Comparison of ENCODE assay signal across 8 cellular contexts in the genomic region with DNA sequence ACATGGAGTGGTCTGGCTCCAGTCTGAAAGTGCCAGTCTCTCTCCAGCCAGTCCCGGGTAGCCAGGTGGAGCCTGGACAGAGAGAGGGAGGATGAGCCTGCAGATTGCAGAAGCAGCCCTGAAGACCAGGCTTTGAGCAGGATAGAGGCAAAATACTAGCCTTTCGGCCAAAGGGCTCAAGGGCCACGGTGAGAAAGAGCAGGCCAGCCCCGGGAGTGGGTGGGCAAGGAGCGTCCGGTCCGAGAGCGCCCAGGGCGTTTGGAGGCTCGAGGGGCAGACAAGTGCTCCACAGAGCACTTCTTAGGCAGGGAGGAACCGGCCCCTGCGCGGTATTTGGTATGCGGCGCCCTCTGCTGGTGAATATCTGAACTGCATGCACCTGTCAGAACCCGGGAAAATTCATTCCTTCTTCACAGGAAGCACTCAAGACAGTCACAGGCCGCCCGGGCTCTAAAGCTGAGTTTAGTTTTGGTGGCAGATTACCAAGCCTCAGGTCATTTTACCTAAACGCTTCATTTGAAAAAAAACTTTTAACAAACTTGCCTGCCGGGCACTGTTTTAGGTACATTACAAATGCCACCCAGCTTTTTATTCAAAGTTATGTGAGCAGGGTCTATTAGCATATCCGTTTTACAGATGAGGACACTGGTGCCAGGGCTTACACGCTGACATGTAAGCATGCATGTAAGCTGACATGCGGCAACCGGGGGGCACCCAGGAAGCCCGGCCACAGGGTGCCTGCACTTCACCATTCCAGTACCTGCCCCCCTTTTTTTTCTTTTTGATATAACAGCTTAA. TPM values are rescaled to one million over a fixed set of nuclear protein-coding genes. Genes with fewer than 3 reads are reported as not detected.
DNase-seq lines count a peak whose midpoint lies in the region; ATAC-seq, FAIRE-seq and TF ChIP-seq lines count a peak whose summit lies in the region.

No MANE protein-coding gene starts in this region.

- no peak for TF ChIP-seq POLR2A in HepG2 (IDR thresholded peaks at IDR 0.05; ENCODE audit: insufficient read depth in 1 of 2, low read depth in 2 of 2, low read length in 2 of 2)

- H3K79me2 ChIP-seq in HepG2 (ENCODE audit: insufficient read depth, low read length) = no peaks in the 10 kb centered on the region

- BruUV-seq in HepG2 (replicated peaks; lab: Mats Ljungman, UMichigan) = no TSS peak

- TF ChIP-seq CTCF in GM10266 (IDR thresholded peaks at IDR 0.05; ENCODE audit: control insufficient read depth, insufficient read depth, low read depth, missing control alignments) (peak; percentile 88), HepG2 (CRISPR knock-in tag; IDR thresholded peaks at IDR 0.05) (peak; percentile 90)

- no peak overlapping the region for H2AFZ ChIP-seq in HepG2 (ENCODE audit: low read length)

- TF ChIP-seq RAD21 in HepG2 (CRISPR knock-in tag; IDR thresholded peaks at IDR 0.05) = peak; percentile 83

- no peak overlapping the region for H3K4me2 ChIP-seq in HepG2 (ENCODE audit: low read depth, low read length)

- no peak overlapping the region for H3K9ac ChIP-seq in HepG2 (ENCODE audit: insufficient read depth, low read depth, low read length)

- intact Hi-C loops in HepG2 (cut with micrococcal nuclease; ENCODE audit: unreplicated experiment) = loop anchor here (1.0 to 5.0 kb wide), 2 partner anchors 123 to 262 kb away; no protein-coding TSS in a partner anchor

- peaks cover 0 to 6% of the 10 kb centered on the region in 2 experiments; a peak in 2 of 5 replicates for H3K27me3 ChIP-seq in HepG2 (ENCODE audit: control insufficient read depth in 1 of 2, insufficient read depth in 2 of 2, low read length in 2 of 2)

- DNase-seq in GM10266 (ENCODE audit: extremely low spot score) = peak; percentile 73
- peak; percentile 65 for DNase-seq in NCI-H345 (lab: John Stamatoyannopoulos, UW)
- peak; percentile 72 for DNase-seq in activated CD4-positive, CD25-positive, alpha-beta regulatory T cell treated with anti-CD3 and anti-CD28 coated beads, Interleukin-2, amount 50 U/mL, for 72 hours
- DNase-seq in cerebellum (ENCODE audit: low spot score) = peak; percentile 27
- DNase-seq in HepG2 (ENCODE audit: low spot score) = peak; percentile 13
- peak; percentile 36 for DNase-seq in stimulated activated CD8-positive, alpha-beta memory T cell treated with anti-CD3 and anti-CD28 coated beads, Interleukin-12 subunit alpha, Interleukin-12 subunit beta, amount 100 ng/mL, for 1 hour (ENCODE audit: low read depth)

- H3K4me1 ChIP-seq in HepG2 (ENCODE audit: insufficient read depth, low read length) = peaks cover 5% of the 10 kb centered on the region; the same call in 1 of the 2 replicates

- H3K27ac ChIP-seq in HepG2 (ENCODE audit: extremely low read length, insufficient read depth, low read length) = no peak overlapping the region

- WGBS in HepG2 (ENCODE audit: low lambda C conversion rate) = 17% methylated on average over 21 of the region's 25 CpGs

- TF ChIP-seq EP300 in HepG2 (IDR thresholded peaks at IDR 0.05; ENCODE audit: low read depth in 2 of 2, low read length in 2 of 2) (no peak), HepG2 (CRISPR knock-in tag; IDR thresholded peaks at IDR 0.05; ENCODE audit: borderline replicate concordance) (no peak)

- POLR2A ChIA-PET in HepG2 (lab: Yijun Ruan, JAX) = no interaction called here

- no peaks in the 10 kb centered on the region for H3K36me3 ChIP-seq in HepG2 (replicated peaks in 1 of 2; ENCODE audit: control insufficient read depth in 1 of 2, insufficient read depth in 2 of 2, low read length in 2 of 2)

- no peaks in the 10 kb centered on the region for H4K20me1 ChIP-seq in HepG2 (ENCODE audit: insufficient read depth, low read length)

- H3K9me3 ChIP-seq in HepG2 (ENCODE audit: low read length) = peaks cover 29% of the 10 kb centered on the region

- CTCF ChIA-PET in HepG2 (lab: Yijun Ruan, JAX; ENCODE audit: low intra/inter-chr PET ratio, low total read pairs) = interaction anchor here (1.9 to 3.0 kb wide), 2 partner anchors 262 to 296 kb away, joined by 9 to 36 read pairs; no protein-coding TSS in a partner anchor

- FAIRE-seq in HepG2 (lab: Jason Lieb, UNC) = peak; percentile 28

- in situ Hi-C loops in HepG2 (cut with HindIII; ENCODE audit: extremely low pct_ligation_motif_present, low pct_unique_long_range_greater_than_20kb) = loop anchor here (25.0 kb wide), 1 partner anchor 273 kb away; the partner anchor contains the start of genes EFCAB11 and TDP1

- H3K4me3 ChIP-seq in HepG2 (replicated peaks in 1 of 3; ENCODE audit: insufficient read depth in 1 of 3, low read depth in 2 of 3, low read length in 3 of 3) = no peak overlapping the region

- ATAC-seq in HG03060 (IDR thresholded peaks at IDR 0.05; ENCODE audit: low read depth, unreplicated experiment) = peak; percentile 77
- ATAC-seq in HepG2 = peak; percentile 94
- no peak for ATAC-seq in GM19452 (IDR thresholded peaks at IDR 0.05; ENCODE audit: unreplicated experiment)

TF ChIP-seq in HepG2, 621 proteins besides CTCF, POLR2A, EP300 and RAD21 (continues in another document):
- no peak for TF ChIP-seq RBAK (CRISPR knock-in tag; IDR thresholded peaks at IDR 0.05)
- no peak for TF ChIP-seq ZNF850 (CRISPR knock-in tag; conservative IDR thresholded peaks at IDR 0.05)
- peak; percentile 82 for TF ChIP-seq ZNF687 (CRISPR knock-in tag; IDR thresholded peaks at IDR 0.05)
- TF ChIP-seq MXD3 (CRISPR knock-in tag; IDR thresholded peaks at IDR 0.05) = peak; percentile 76; the same call in 1 of the 2 replicates
- 0 out of 2 replicates have a peak, but pooled peaks have one; percentile 48 for TF ChIP-seq BRCA1 (CRISPR knock-in tag; IDR thresholded peaks at IDR 0.05)

RNA-seq across cellular contexts. Expression of gene PSMC1, which starts 21.0 kb away (rescaled TPM):
- 52.7 TPM for total RNA-seq in cerebellum
- total RNA-seq in HepG2 (2016; rRNA removed; fragmentation: Illumina TruSeq; extraction: Trizol) = 167 and 271 TPM in 2 replicates
- total RNA-seq in HepG2 (2016; cell fraction: cytosol; rRNA removed; fragmentation: Illumina TruSeq; extraction: Trizol; ENCODE audit: low read depth) = 24.3 and 31.2 TPM in 2 replicates
- total RNA-seq in HepG2 (2016; cell fraction: insoluble cytoplasmic fraction; rRNA removed; fragmentation: Illumina TruSeq; extraction: Trizol) = 177 and 276 TPM in 2 replicates
- 48.2 and 56.4 TPM in 2 replicates for total RNA-seq in HepG2 (2016; cell fraction: membrane; rRNA removed; fragmentation: Illumina TruSeq; extraction: Trizol)
- total RNA-seq in HepG2 (2016; cell fraction: nucleus; rRNA removed; fragmentation: Illumina TruSeq; extraction: Trizol) = 71.4 and 87.1 TPM in 2 replicates
- 41.9 and 48.6 TPM in 2 replicates for polyA plus RNA-seq in HepG2 (2011; rRNA removed)
- 33.2 and 46.5 TPM in 2 replicates for polyA plus RNA-seq in HepG2 (2011; cell fraction: cytosol; rRNA removed)
- polyA plus RNA-seq in HepG2 (2011; cell fraction: nucleus; rRNA removed) = 15.1 and 17.6 TPM in 2 replicates
- 46.0 and 80.3 TPM in 2 replicates for polyA plus RNA-seq in HepG2 (2012)
- polyA plus RNA-seq in HepG2 (2016; cell fraction: cytosol; fragmentation: Illumina TruSeq; extraction: Trizol; ENCODE audit: low read depth) = 37.4 and 37.8 TPM in 2 replicates
- polyA plus RNA-seq in HepG2 (2016; cell fraction: insoluble cytoplasmic fraction; fragmentation: Illumina TruSeq; extraction: Trizol; ENCODE audit: low read depth) = 266 and 272 TPM in 2 replicates
- 40.5 and 49.0 TPM in 2 replicates for polyA plus RNA-seq in HepG2 (2016; cell fraction: membrane; fragmentation: Illumina TruSeq; extraction: Trizol; ENCODE audit: low read depth)
- polyA plus RNA-seq in HepG2 (2016; cell fraction: nucleus; fragmentation: Illumina TruSeq; extraction: Trizol; ENCODE audit: insufficient read depth, low read depth) = 94.6 and 95.5 TPM in 2 replicates
- 12.0 and 42.5 TPM in 2 replicates for polyA minus RNA-seq in HepG2 (2011; rRNA and poly(A)+ RNA removed; ENCODE audit: low replicate concordance)
- 28.4 and 38.6 TPM in 2 replicates for polyA minus RNA-seq in HepG2 (2011; cell fraction: cytosol; rRNA and poly(A)+ RNA removed)
- 53.9 and 71.6 TPM in 2 replicates for polyA minus RNA-seq in HepG2 (2011; cell fraction: nucleus; rRNA and poly(A)+ RNA removed)

Comparison
In these comparisons a context has a peak if more than half of its experiments do, and no peak if none do; other contexts are left out.
1. DNase-seq: peak in every context shown above with its lines; median percentile 73 in GM10266; 72 in activated CD4-positive, CD25-positive, alpha-beta regulatory T cell treated with anti-CD3 and anti-CD28 coated beads, Interleukin-2, amount 50 U/mL, for 72 hours; 65 in NCI-H345; 36 in stimulated activated CD8-positive, alpha-beta memory T cell treated with anti-CD3 and anti-CD28 coated beads, Interleukin-12 subunit alpha, Interleukin-12 subunit beta, amount 100 ng/mL, for 1 hour; 27 in cerebellum; 13 in HepG2.